Comparison of ENCODE assay signal across 8 cellular contexts in genomic region chr7:74454948-74455804, GRCh38. TPM values are rescaled to one million over a fixed set of nuclear protein-coding genes. Genes with fewer than 3 reads are reported as not detected.
DNase-seq lines count a peak whose midpoint lies in the region; ATAC-seq and TF ChIP-seq lines count a peak whose summit lies in the region.

No MANE protein-coding gene starts in this region.

- no peak for TF ChIP-seq EP300 in upper lobe of left lung (IDR thresholded peaks at IDR 0.05)

- peak in 2 of 4 donors; percentile 40 to 57 for TF ChIP-seq POLR2A in upper lobe of left lung (IDR thresholded peaks at IDR 0.05)

- WGBS in upper lobe of left lung, 2 donors: 68 to 74% methylated on average over 12 to 22 of the region's 24 CpGs

- CTCF ChIA-PET in activated naive CD4-positive, alpha-beta T cell treated with anti-CD3 and anti-CD28 coated beads for 36 hours (lab: Charles Lee): no interaction called here

- no peak for DNase-seq in activated naive CD4-positive, alpha-beta T cell treated with anti-CD3 and anti-CD28 coated beads for 36 hours
- DNase-seq in activated naive CD4-positive, alpha-beta T cell treated with anti-CD3 and anti-CD28 coated beads, Interleukin-2, amount 50 U/mL, for 72 hours (ENCODE audit: low spot score in 2 of 2): no peak
- DNase-seq in choroid plexus epithelial cell (ENCODE audit: low read depth) (no peak), memory B cell (ENCODE audit: low spot score in 2 of 2) (no peak), upper lobe of left lung (peak; percentile 64 to 70), foreskin melanocyte (no peak), dermis blood vessel endothelial cell (no peak)

- H3K9me3 ChIP-seq in upper lobe of left lung: no peaks in the 10 kb centered on the region

- H3K4me3 Mint-ChIP-seq in activated naive CD4-positive, alpha-beta T cell treated with anti-CD3 and anti-CD28 coated beads for 36 hours: peak overlapping the region; percentile 50
- peak overlapping the region; percentile 24 for H3K4me3 Mint-ChIP-seq in memory B cell

- H3K27me3 Mint-ChIP-seq in activated naive CD4-positive, alpha-beta T cell treated with anti-CD3 and anti-CD28 coated beads for 36 hours (ENCODE audit: low read depth): no peaks in the 10 kb centered on the region
- H3K27me3 Mint-ChIP-seq in memory B cell: peaks cover 16% of the 10 kb centered on the region

- intact Hi-C loops in activated naive CD4-positive, alpha-beta T cell treated with anti-CD3 and anti-CD28 coated beads for 36 hours (cut with micrococcal nuclease): loop anchor here (5.0 kb wide), 4 partner anchors 142 to 603 kb away; no protein-coding TSS in a partner anchor

- no peaks in the 10 kb centered on the region for H3K36me3 Mint-ChIP-seq in activated naive CD4-positive, alpha-beta T cell treated with anti-CD3 and anti-CD28 coated beads for 36 hours (ENCODE audit: low read depth)
- H3K36me3 Mint-ChIP-seq in activated naive CD4-positive, alpha-beta T cell treated with anti-CD3 and anti-CD28 coated beads, Interleukin-2, amount 50 U/mL, for 72 hours: no peaks in the 10 kb centered on the region
- H3K36me3 Mint-ChIP-seq in memory B cell: no peaks in the 10 kb centered on the region

- peaks cover 17 to 28% (median 20%) of the 10 kb centered on the region in 4 donors for H3K4me1 ChIP-seq in upper lobe of left lung

- TF ChIP-seq CTCF in choroid plexus epithelial cell (conservative IDR thresholded peaks at IDR 0.05; ENCODE audit: low read depth, low read length) (no peak), upper lobe of left lung (IDR thresholded peaks at IDR 0.05) (no peak)

- H3K9me3 Mint-ChIP-seq in activated naive CD4-positive, alpha-beta T cell treated with anti-CD3 and anti-CD28 coated beads for 36 hours: no peaks in the 10 kb centered on the region
- no peaks in the 10 kb centered on the region for H3K9me3 Mint-ChIP-seq in activated naive CD4-positive, alpha-beta T cell treated with anti-CD3 and anti-CD28 coated beads, Interleukin-2, amount 50 U/mL, for 72 hours
- no peaks in the 10 kb centered on the region for H3K9me3 Mint-ChIP-seq in memory B cell

- H3K27ac Mint-ChIP-seq in activated naive CD4-positive, alpha-beta T cell treated with anti-CD3 and anti-CD28 coated beads for 36 hours: no peak overlapping the region
- no peak overlapping the region for H3K27ac Mint-ChIP-seq in activated naive CD4-positive, alpha-beta T cell treated with anti-CD3 and anti-CD28 coated beads, Interleukin-2, amount 50 U/mL, for 72 hours
- no peak overlapping the region for H3K27ac Mint-ChIP-seq in memory B cell

- no peaks in the 10 kb centered on the region for H3K36me3 ChIP-seq in upper lobe of left lung

- H3K4me1 Mint-ChIP-seq in activated naive CD4-positive, alpha-beta T cell treated with anti-CD3 and anti-CD28 coated beads for 36 hours (ENCODE audit: low read depth): peaks cover 12% of the 10 kb centered on the region
- peaks cover 9% of the 10 kb centered on the region for H3K4me1 Mint-ChIP-seq in memory B cell

- H3K27ac ChIP-seq in upper lobe of left lung: peak overlapping the region; percentile 80 to 91 (median 86)

- no peaks in the 10 kb centered on the region for H3K27me3 ChIP-seq in upper lobe of left lung

- H3K4me3 ChIP-seq in choroid plexus epithelial cell (ENCODE audit: low read depth, low read length) (peak overlapping the region; percentile 67), upper lobe of left lung (peak overlapping the region; percentile 57 to 73 (median 66))

- ATAC-seq in activated naive CD4-positive, alpha-beta T cell treated with anti-CD3 and anti-CD28 coated beads, Interleukin-2, amount 50 U/mL, for 72 hours: no peak
- no peak for ATAC-seq in memory B cell (ENCODE audit: low read depth)
- ATAC-seq in upper lobe of left lung (ENCODE audit: low FRiP score in 2 of 2): peak in 1 of 2 donors; percentile 42
- ATAC-seq in HG02852 (IDR thresholded peaks at IDR 0.05; ENCODE audit: unreplicated experiment): no peak

RNA-seq across cellular contexts. Expression of gene GTF2IRD1, which starts 1.5 kb away (rescaled TPM):
- total RNA-seq in activated naive CD4-positive, alpha-beta T cell treated with anti-CD3 and anti-CD28 coated beads for 36 hours: 1 to 10 TPM; 2.9 to 5.5 TPM
- total RNA-seq in activated naive CD4-positive, alpha-beta T cell treated with anti-CD3 and anti-CD28 coated beads, Interleukin-2, amount 50 U/mL, for 72 hours: 1 to 10 TPM; 1.7 to 6.4 TPM
- total RNA-seq in upper lobe of left lung (10 to 100 TPM; 16.4 to 41.9 (median 28.1) TPM), dermis blood vessel endothelial cell (6.1 and 7.4 TPM in 2 replicates)

Comparison
In these comparisons a context has a peak if more than half of its experiments do, and no peak if none do; other contexts are left out.
1. DNase-seq: peak in upper lobe of left lung (2 of 2); none in activated naive CD4-positive, alpha-beta T cell treated with anti-CD3 and anti-CD28 coated beads for 36 hours (single experiment), activated naive CD4-positive, alpha-beta T cell treated with anti-CD3 and anti-CD28 coated beads, Interleukin-2, amount 50 U/mL, for 72 hours (0 of 2), choroid plexus epithelial cell (single experiment), memory B cell (0 of 2), foreskin melanocyte (single experiment) and dermis blood vessel endothelial cell (single experiment).